Comparison of ENCODE assay signal across 9 cellular contexts in genomic region chr7:100098913-100099312, GRCh38. TPM values are rescaled to one million over a fixed set of nuclear protein-coding genes. Genes with fewer than 3 reads are reported as not detected.
DNase-seq lines count a peak whose midpoint lies in the region; ATAC-seq and TF ChIP-seq lines count a peak whose summit lies in the region.
"Had no signal": no experiment of that assay in that cellular context is flagged by ENCODE, and none has a peak within 500 bp of the region (broad histone marks: within the 10 kb centered on the region; RNA-seq: fewer than 3 reads in every experiment).

No MANE protein-coding gene starts in this region.

- H3K4me2 ChIP-seq in Loucy (ENCODE audit: low read depth, low read length, poor library complexity, severe bottlenecking): peak overlapping the region; percentile 90

- H3K9ac ChIP-seq in Loucy (ENCODE audit: low read depth, low read length, poor library complexity, severe bottlenecking): peak overlapping the region; percentile 100

- 0 out of 2 replicates have a peak, but pooled peaks cover 2% of the 10 kb centered on the region for H3F3A ChIP-seq in Loucy (ENCODE audit: low read depth)

- peaks cover 87% of the 10 kb centered on the region for H3K79me2 ChIP-seq in Loucy (ENCODE audit: insufficient read depth, low read length)

- H3K36me3 Mint-ChIP-seq in Calu3 (ENCODE audit: insufficient read depth, unreplicated experiment): peaks cover 90% of the 10 kb centered on the region

- peak overlapping the region; percentile 23 for H3K27ac Mint-ChIP-seq in Calu3 (ENCODE audit: unreplicated experiment)

- H3K4me3 ChIP-seq in Loucy (ENCODE audit: low read length, poor library complexity, severe bottlenecking) (peak overlapping the region; percentile 98), ectodermal cell (ENCODE audit: insufficient read depth, low read depth, low read length) (peak overlapping the region; percentile 100), neutrophil (ENCODE audit: low read depth in 1 of 2, low read length in 1 of 2) (no peak overlapping the region), coronary artery (no peak overlapping the region)

- DNase-seq in Calu3 (no peak), Ammon's horn (ENCODE audit: low spot score) (no peak), coronary artery (ENCODE audit: low spot score) (no peak)
- DNase-seq: NCI-H510A treated with DMSO at 0.1 percent for 48 hours, spleen had no signal

- peaks cover 66% of the 10 kb centered on the region for H4K20me1 ChIP-seq in Loucy (ENCODE audit: insufficient read depth, low read length, poor library complexity, severe bottlenecking)

- H3K9me3 ChIP-seq in Loucy (ENCODE audit: insufficient read depth, low read depth, low read length) (no peaks in the 10 kb centered on the region), ectodermal cell (ENCODE audit: control insufficient read depth, low read length) (no peaks in the 10 kb centered on the region), neutrophil (no peaks in the 10 kb centered on the region)
- H3K9me3 ChIP-seq: spleen had no signal

- CTCF ChIA-PET in Calu3 (lab: Charles Lee): no interaction called here

- WGBS in ectodermal cell, 2 experiments: 95 to 97% methylated on average over 10 of the region's 10 CpGs

- ATAC-seq in HG03354 (IDR thresholded peaks at IDR 0.05; ENCODE audit: poor library complexity, severe bottlenecking, unreplicated experiment): no peak

- no peaks in the 10 kb centered on the region for H3K9me2 ChIP-seq in Loucy (replicated peaks; ENCODE audit: low read depth, low read length)

- H3K4me3 Mint-ChIP-seq in Calu3 (ENCODE audit: low read depth, unreplicated experiment): peak overlapping the region; percentile 90

- H3K27ac ChIP-seq in ectodermal cell (ENCODE audit: insufficient read depth, low read depth, low read length, poor library complexity, severe bottlenecking): peak overlapping the region; percentile 47
- peak overlapping the region; percentile 25 for H3K27ac ChIP-seq in neutrophil
- H3K27ac ChIP-seq in coronary artery: no peak overlapping the region

- no peaks in the 10 kb centered on the region for H3K9me3 Mint-ChIP-seq in Calu3 (ENCODE audit: low read depth, unreplicated experiment)

- no peaks in the 10 kb centered on the region for H3K27me3 Mint-ChIP-seq in Calu3 (ENCODE audit: unreplicated experiment)

- H2AFZ ChIP-seq in Loucy (ENCODE audit: low read length): no peak overlapping the region

- no TSS peak for BruUV-seq in Calu3 (replicated peaks; lab: Mats Ljungman, UMichigan)

- H3K4me1 ChIP-seq in Loucy (ENCODE audit: insufficient read depth, low read length, poor library complexity, severe bottlenecking) (peaks cover 31% of the 10 kb centered on the region), ectodermal cell (ENCODE audit: control insufficient read depth, insufficient read depth, low read length) (peaks cover 16% of the 10 kb centered on the region), neutrophil (ENCODE audit: control insufficient read depth in 1 of 2, insufficient read depth in 1 of 2, low read depth in 1 of 2, low read length in 1 of 2) (peaks cover 12 to 18% of the 10 kb centered on the region in 2 experiments)

- H3K36me3 ChIP-seq in Loucy (ENCODE audit: insufficient read depth, low read length) (peaks cover 63% of the 10 kb centered on the region), ectodermal cell (ENCODE audit: control insufficient read depth, insufficient read depth, low read length) (peaks cover 59% of the 10 kb centered on the region), neutrophil (peaks cover 43% of the 10 kb centered on the region)

- intact Hi-C loops in Calu3 (cut with micrococcal nuclease; ENCODE audit: unreplicated experiment): no loop called here

- peaks cover 14% of the 10 kb centered on the region for H3K4me1 Mint-ChIP-seq in Calu3 (ENCODE audit: low read depth, unreplicated experiment)

- H3K27me3 ChIP-seq in Loucy (ENCODE audit: insufficient read depth, low read length, poor library complexity, severe bottlenecking) (peaks cover 9% of the 10 kb centered on the region), ectodermal cell (ENCODE audit: control insufficient read depth, insufficient read depth, low read length, poor library complexity, severe bottlenecking) (no peaks in the 10 kb centered on the region), neutrophil (no peaks in the 10 kb centered on the region)
- H3K27me3 ChIP-seq: spleen had no signal

- TF ChIP-seq CTCF in Calu3 (IDR thresholded peaks at IDR 0.05; ENCODE audit: unreplicated experiment) (no peak), Loucy (conservative IDR thresholded peaks at IDR 0.05; ENCODE audit: low read length) (no peak), neutrophil (IDR thresholded peaks at IDR 0.05) (no peak), coronary artery (IDR thresholded peaks at IDR 0.05) (no peak)

RNA-seq across cellular contexts. Expression of gene MCM7, which starts 2.3 kb away (rescaled TPM):
- total RNA-seq in Calu3 (2022): 122 and 125 TPM in 2 replicates
- 319 TPM for polyA plus RNA-seq in ectodermal cell (2013, experiment 1 of 4)
- polyA plus RNA-seq in ectodermal cell (2013, experiment 2 of 4): 332 TPM
- 241 TPM for polyA plus RNA-seq in ectodermal cell (2013, experiment 3 of 4)
- 242 TPM for polyA plus RNA-seq in ectodermal cell (2013, experiment 4 of 4)

RNA-seq across cellular contexts. Expression of gene AP4M1, which starts 2.5 kb away (rescaled TPM):
- total RNA-seq in Calu3 (2022): 12.1 and 13.9 TPM in 2 replicates
- 22.0 TPM for polyA plus RNA-seq in ectodermal cell (2013, experiment 1 of 4)
- polyA plus RNA-seq in ectodermal cell (2013, experiment 2 of 4): 22.2 TPM
- polyA plus RNA-seq in ectodermal cell (2013, experiment 3 of 4): 17.3 TPM
- 21.1 TPM for polyA plus RNA-seq in ectodermal cell (2013, experiment 4 of 4)

RNA-seq across cellular contexts. Expression of gene COPS6, which starts 10.1 kb away (rescaled TPM):
- total RNA-seq in Calu3 (2022): 97.1 and 110 TPM in 2 replicates
- 124 TPM for polyA plus RNA-seq in ectodermal cell (2013, experiment 1 of 4)
- 133 TPM for polyA plus RNA-seq in ectodermal cell (2013, experiment 2 of 4)
- 92.4 TPM for polyA plus RNA-seq in ectodermal cell (2013, experiment 3 of 4)
- 105 TPM for polyA plus RNA-seq in ectodermal cell (2013, experiment 4 of 4)

RNA-seq across cellular contexts. Expression of gene ZNF3, which starts 17.4 kb away (rescaled TPM):
- 26.7 TPM in 2 replicates for total RNA-seq in Calu3 (2022)
- 62.3 TPM for polyA plus RNA-seq in ectodermal cell (2013, experiment 1 of 4)
- 63.8 TPM for polyA plus RNA-seq in ectodermal cell (2013, experiment 2 of 4)
- polyA plus RNA-seq in ectodermal cell (2013, experiment 3 of 4): 54.9 TPM
- 63.2 TPM for polyA plus RNA-seq in ectodermal cell (2013, experiment 4 of 4)

RNA-seq across cellular contexts. Expression of gene TAF6, which starts 20.2 kb away (rescaled TPM):
- total RNA-seq in Calu3 (2022): 50.5 and 50.8 TPM in 2 replicates
- 107 TPM for polyA plus RNA-seq in ectodermal cell (2013, experiment 1 of 4)
- polyA plus RNA-seq in ectodermal cell (2013, experiment 2 of 4): 100.0 TPM
- polyA plus RNA-seq in ectodermal cell (2013, experiment 3 of 4): 79.1 TPM
- polyA plus RNA-seq in ectodermal cell (2013, experiment 4 of 4): 86.3 TPM

Comparison
In these comparisons a context has a peak if more than half of its experiments do, and no peak if none do; other contexts are left out.
1. H3K4me3 ChIP-seq: peak in Loucy (single experiment) and ectodermal cell (single experiment); none in neutrophil (0 of 2) and coronary artery (single experiment).
2. H3K27ac ChIP-seq: peak in ectodermal cell (single experiment) and neutrophil (single experiment); none in coronary artery (0 of 2).